ENCODE assay signal across 26 cellular contexts in genomic region chr12:83848702-83849101, GRCh38.
"Had no signal": no experiment of that assay in that cellular context is flagged by ENCODE, and none has a peak within 500 bp of the region (broad histone marks: within the 10 kb centered on the region; RNA-seq: fewer than 3 reads in every experiment).

No MANE protein-coding gene starts in this region.

- H3K27ac Mint-ChIP-seq: immature natural killer cell; mesothelial cell of epicardium; naive B cell; natural killer cell; nephron progenitor cell; neural progenitor cell; progenitor cell of endocrine pancreas; stimulated activated memory B cell treated with anti-CD40 and anti-IgM and Interleukin-4, amounts not matched to agents 10 μg/mL and 1 μg/mL and 100 μg/mL, for 72 hours; stimulated activated naive CD8-positive, alpha-beta T cell treated with anti-CD3 and anti-CD28 coated beads, Interleukin-15, amount 100 ng/mL, for 72 hours had no signal

- H3K9ac ChIP-seq: neural progenitor cell had no signal

- H3K27me3 Mint-ChIP-seq: naive B cell; progenitor cell of endocrine pancreas; stimulated activated memory B cell treated with anti-CD40 and anti-IgM and Interleukin-4, amounts not matched to agents 10 μg/mL and 1 μg/mL and 100 μg/mL, for 72 hours; stimulated activated naive CD8-positive, alpha-beta T cell treated with anti-CD3 and anti-CD28 coated beads, Interleukin-15, amount 100 ng/mL, for 72 hours had no signal

- H3K4me3 ChIP-seq: left ventricle myocardium inferior, lung, neural progenitor cell, right atrium auricular region, right lobe of liver, smooth muscle cell, tibial nerve, upper lobe of left lung had no signal

- H3K4me1 ChIP-seq: left ventricle myocardium inferior, neural progenitor cell, right atrium auricular region, right lobe of liver, upper lobe of left lung had no signal

- H3K36me3 Mint-ChIP-seq: immature natural killer cell; mesothelial cell of epicardium; naive B cell; natural killer cell; neural progenitor cell; stimulated activated memory B cell treated with anti-CD40 and anti-IgM and Interleukin-4, amounts not matched to agents 10 μg/mL and 1 μg/mL and 100 μg/mL, for 72 hours had no signal

- H3K9me3 Mint-ChIP-seq: nephron progenitor cell, neural progenitor cell had no signal

- H2AFZ ChIP-seq: neural progenitor cell had no signal

- H3K4me1 Mint-ChIP-seq: immature natural killer cell; mesothelial cell of epicardium; naive B cell; natural killer cell; nephron progenitor cell; neural progenitor cell; stimulated activated memory B cell treated with anti-CD40 and anti-IgM and Interleukin-4, amounts not matched to agents 10 μg/mL and 1 μg/mL and 100 μg/mL, for 72 hours; stimulated activated naive CD8-positive, alpha-beta T cell treated with anti-CD3 and anti-CD28 coated beads, Interleukin-15, amount 100 ng/mL, for 72 hours had no signal

- H3K4me2 ChIP-seq: neural progenitor cell, smooth muscle cell had no signal

- H3K27ac ChIP-seq: left ventricle myocardium inferior, neural progenitor cell, neutrophil, right atrium auricular region, right lobe of liver, tibial nerve, upper lobe of left lung had no signal

- H3K4me3 Mint-ChIP-seq: immature natural killer cell; mesothelial cell of epicardium; naive B cell; natural killer cell; nephron progenitor cell; neural progenitor cell; stimulated activated memory B cell treated with anti-CD40 and anti-IgM and Interleukin-4, amounts not matched to agents 10 μg/mL and 1 μg/mL and 100 μg/mL, for 72 hours; stimulated activated naive CD8-positive, alpha-beta T cell treated with anti-CD3 and anti-CD28 coated beads, Interleukin-15, amount 100 ng/mL, for 72 hours had no signal

- H3K9me3 ChIP-seq: neutrophil, right atrium auricular region, right lobe of liver, tibial nerve, upper lobe of left lung had no signal

- DNase-seq: hypothalamus; immature natural killer cell; left ventricle myocardium inferior; mesendoderm; naive B cell; natural killer cell; nephron progenitor cell; occipital lobe; right lobe of liver; stimulated activated CD4-positive, alpha-beta T cell treated with anti-CD3 and anti-CD28 coated beads, Interleukin-1b, Interleukin-23, amount 100 ng/mL, for 48 hours; stimulated activated CD4-positive, alpha-beta T cell treated with anti-CD3 and anti-CD28 coated beads, Interleukin-2, amount 100 ng/mL, for 48 hours; stimulated activated CD4-positive, alpha-beta T cell treated with anti-CD3 and anti-CD28 coated beads, Interleukin-4, amount 100 ng/mL, for 4 hours; stimulated activated CD8-positive, alpha-beta memory T cell treated with anti-CD3 and anti-CD28 coated beads, Interleukin-4, amount 100 ng/mL, for 48 hours; stimulated activated naive CD4-positive, alpha-beta T cell treated with Interleukin-2 at 50 U/mL for 16 hours; stimulated activated naive CD8-positive, alpha-beta T cell treated with anti-CD3 and anti-CD28 coated beads, Interleukin-15, amount 100 ng/mL, for 72 hours; substantia nigra; upper lobe of left lung had no signal

- ATAC-seq: natural killer cell; right lobe of liver; stimulated activated memory B cell treated with anti-CD40 and anti-IgM and Interleukin-4, amounts not matched to agents 10 μg/mL and 1 μg/mL and 100 μg/mL, for 72 hours; stimulated activated naive CD8-positive, alpha-beta T cell treated with anti-CD3 and anti-CD28 coated beads, Interleukin-15, amount 100 ng/mL, for 72 hours had no signal

- H3K27me3 ChIP-seq: neural progenitor cell, neutrophil, right atrium auricular region, right lobe of liver, tibial nerve, upper lobe of left lung had no signal

- H3K36me3 ChIP-seq: left ventricle myocardium inferior, neural progenitor cell, neutrophil, right atrium auricular region, right lobe of liver, tibial nerve, upper lobe of left lung had no signal
